In genomic region chr2:231961349-231962166, GRCh38 we compare ENCODE assay signal across 1 cellular context.
TF ChIP-seq lines count a peak whose summit lies in the region.

TSS of gene DIS3L2 (plus strand) at chr2:231961713. CDS start at chr2:232014928, 53,215 bp downstream.

TF ChIP-seq in HepG2, 621 proteins besides CTCF, POLR2A, EP300 and RAD21 (continued from another document and continues in another):
- TF ChIP-seq ZBTB26 (CRISPR knock-in tag; IDR thresholded peaks at IDR 0.05; ENCODE audit: borderline replicate concordance) (peak; percentile 97), SOX5 (CRISPR knock-in tag; IDR thresholded peaks at IDR 0.05; ENCODE audit: borderline replicate concordance) (peak; percentile 34; the same call in 1 of the 2 replicates), SIX1 (CRISPR knock-in tag; IDR thresholded peaks at IDR 0.05; ENCODE audit: borderline replicate concordance) (peak; percentile 51; the same call in 1 of the 2 replicates), ARNT (IDR thresholded peaks at IDR 0.05) (no peak), GTF3A (CRISPR knock-in tag; conservative IDR thresholded peaks at IDR 0.05) (0 out of 2 replicates have a peak, but pooled peaks have one; percentile 80), ZNF780A (CRISPR knock-in tag; IDR thresholded peaks at IDR 0.05) (peak; percentile 69; the same call in 1 of the 2 replicates), SMAD1 (CRISPR knock-in tag; IDR thresholded peaks at IDR 0.05; ENCODE audit: borderline replicate concordance, low read depth) (peak; percentile 93; the same call in 1 of the 2 replicates), SETDB1 (CRISPR knock-in tag; IDR thresholded peaks at IDR 0.05; ENCODE audit: borderline replicate concordance) (peak; percentile 54; the same call in 1 of the 2 replicates), ZNF619 (CRISPR knock-in tag; IDR thresholded peaks at IDR 0.05) (peak; percentile 57; the same call in 1 of the 2 replicates), POLR2AphosphoS2 (IDR thresholded peaks at IDR 0.05; ENCODE audit: low read depth, low read length) (no peak), ZNF580 (CRISPR knock-in tag; IDR thresholded peaks at IDR 0.05; ENCODE audit: borderline replicate concordance, low read depth) (peak; percentile 92; the same call in 1 of the 2 replicates), ZHX2 (IDR thresholded peaks at IDR 0.05; ENCODE audit: low read depth) (0 out of 2 replicates have a peak, but pooled peaks have one; percentile 23), ZHX2 (CRISPR knock-in tag; IDR thresholded peaks at IDR 0.05; ENCODE audit: borderline replicate concordance) (peak; percentile 83; the same call in 1 of the 2 replicates), POLR2AphosphoS5 (IDR thresholded peaks at IDR 0.05; ENCODE audit: low read depth, low read length) (peak; percentile 76), ZNF800 (CRISPR knock-in tag; IDR thresholded peaks at IDR 0.05) (peak; percentile 90), HOXA5 (CRISPR knock-in tag; IDR thresholded peaks at IDR 0.05) (peak; percentile 97), LBX2 (CRISPR knock-in tag; IDR thresholded peaks at IDR 0.05; ENCODE audit: borderline replicate concordance) (peak; percentile 68), BORCS8-MEF2B (CRISPR knock-in tag; IDR thresholded peaks at IDR 0.05) (peak; percentile 93; the same call in 1 of the 2 replicates), ZSCAN21 (CRISPR knock-in tag; IDR thresholded peaks at IDR 0.05; ENCODE audit: borderline replicate concordance) (peak; percentile 88), ZFP36L2 (CRISPR knock-in tag; IDR thresholded peaks at IDR 0.05) (no peak), KLF9 (CRISPR knock-in tag; IDR thresholded peaks at IDR 0.05; ENCODE audit: low read depth) (no peak), SIN3A (IDR thresholded peaks at IDR 0.05; ENCODE audit: borderline replicate concordance, low read depth, low read length) (peak; percentile 80), ZFP37 (CRISPR knock-in tag; IDR thresholded peaks at IDR 0.05; ENCODE audit: borderline replicate concordance) (peak; percentile 89; the same call in 1 of the 2 replicates), ZNF451 (CRISPR knock-in tag; IDR thresholded peaks at IDR 0.05) (peak; percentile 96), ATM (IDR thresholded peaks at IDR 0.05; ENCODE audit: borderline replicate concordance) (no peak), ZNF737 (CRISPR knock-in tag; IDR thresholded peaks at IDR 0.05; ENCODE audit: borderline replicate concordance) (no peak)
- TF ChIP-seq, protein P1, sequence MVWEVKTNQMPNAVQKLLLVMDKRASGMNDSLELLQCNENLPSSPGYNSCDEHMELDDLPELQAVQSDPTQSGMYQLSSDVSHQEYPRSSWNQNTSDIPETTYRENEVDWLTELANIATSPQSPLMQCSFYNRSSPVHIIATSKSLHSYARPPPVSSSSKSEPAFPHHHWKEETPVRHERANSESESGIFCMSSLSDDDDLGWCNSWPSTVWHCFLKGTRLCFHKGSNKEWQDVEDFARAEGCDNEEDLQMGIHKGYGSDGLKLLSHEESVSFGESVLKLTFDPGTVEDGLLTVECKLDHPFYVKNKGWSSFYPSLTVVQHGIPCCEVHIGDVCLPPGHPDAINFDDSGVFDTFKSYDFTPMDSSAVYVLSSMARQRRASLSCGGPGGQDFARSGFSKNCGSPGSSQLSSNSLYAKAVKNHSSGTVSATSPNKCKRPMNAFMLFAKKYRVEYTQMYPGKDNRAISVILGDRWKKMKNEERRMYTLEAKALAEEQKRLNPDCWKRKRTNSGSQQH (CRISPR knock-in tag; IDR thresholded peaks at IDR 0.05; ENCODE audit: low read depth): peak; percentile 93
- TF ChIP-seq, protein P2, sequence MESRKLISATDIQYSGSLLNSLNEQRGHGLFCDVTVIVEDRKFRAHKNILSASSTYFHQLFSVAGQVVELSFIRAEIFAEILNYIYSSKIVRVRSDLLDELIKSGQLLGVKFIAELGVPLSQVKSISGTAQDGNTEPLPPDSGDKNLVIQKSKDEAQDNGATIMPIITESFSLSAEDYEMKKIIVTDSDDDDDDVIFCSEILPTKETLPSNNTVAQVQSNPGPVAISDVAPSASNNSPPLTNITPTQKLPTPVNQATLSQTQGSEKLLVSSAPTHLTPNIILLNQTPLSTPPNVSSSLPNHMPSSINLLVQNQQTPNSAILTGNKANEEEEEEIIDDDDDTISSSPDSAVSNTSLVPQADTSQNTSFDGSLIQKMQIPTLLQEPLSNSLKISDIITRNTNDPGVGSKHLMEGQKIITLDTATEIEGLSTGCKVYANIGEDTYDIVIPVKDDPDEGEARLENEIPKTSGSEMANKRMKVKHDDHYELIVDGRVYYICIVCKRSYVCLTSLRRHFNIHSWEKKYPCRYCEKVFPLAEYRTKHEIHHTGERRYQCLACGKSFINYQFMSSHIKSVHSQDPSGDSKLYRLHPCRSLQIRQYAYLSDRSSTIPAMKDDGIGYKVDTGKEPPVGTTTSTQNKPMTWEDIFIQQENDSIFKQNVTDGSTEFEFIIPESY (CRISPR knock-in tag; IDR thresholded peaks at IDR 0.05): no peak
- TF ChIP-seq, protein P3, sequence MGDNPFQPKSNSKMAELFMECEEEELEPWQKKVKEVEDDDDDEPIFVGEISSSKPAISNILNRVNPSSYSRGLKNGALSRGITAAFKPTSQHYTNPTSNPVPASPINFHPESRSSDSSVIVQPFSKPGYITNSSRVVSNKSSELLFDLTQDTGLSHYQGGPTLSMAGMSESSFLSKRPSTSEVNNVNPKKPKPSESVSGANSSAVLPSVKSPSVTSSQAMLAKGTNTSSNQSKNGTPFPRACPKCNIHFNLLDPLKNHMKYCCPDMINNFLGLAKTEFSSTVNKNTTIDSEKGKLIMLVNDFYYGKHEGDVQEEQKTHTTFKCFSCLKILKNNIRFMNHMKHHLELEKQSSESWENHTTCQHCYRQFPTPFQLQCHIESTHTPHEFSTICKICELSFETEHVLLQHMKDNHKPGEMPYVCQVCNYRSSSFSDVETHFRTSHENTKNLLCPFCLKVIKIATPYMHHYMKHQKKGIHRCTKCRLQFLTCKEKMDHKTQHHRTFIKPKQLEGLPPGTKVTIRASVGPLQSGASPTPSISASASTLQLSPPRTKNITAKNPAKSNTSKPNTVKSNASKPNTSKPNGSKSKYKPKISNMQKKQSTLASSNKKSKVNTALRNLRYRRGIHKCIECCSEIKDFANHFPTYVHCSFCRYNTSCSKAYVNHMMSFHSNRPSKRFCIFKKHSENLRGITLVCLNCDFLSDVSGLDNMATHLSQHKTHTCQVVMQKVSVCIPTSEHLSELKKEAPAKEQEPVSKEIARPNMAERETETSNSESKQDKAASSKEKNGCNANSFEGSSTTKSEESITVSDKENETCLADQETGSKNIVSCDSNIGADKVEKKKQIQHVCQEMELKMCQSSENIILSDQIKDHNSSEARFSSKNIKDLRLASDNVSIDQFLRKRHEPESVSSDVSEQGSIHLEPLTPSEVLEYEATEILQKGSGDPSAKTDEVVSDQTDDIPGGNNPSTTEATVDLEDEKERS (CRISPR knock-in tag; IDR thresholded peaks at IDR 0.05): peak; percentile 26; the same call in 1 of the 2 replicates
